ENCODE assay signal across 8 cellular contexts in genomic region chr1:98794196-98794886, GRCh38.
DNase-seq lines count a peak whose midpoint lies in the region; ATAC-seq lines count a peak whose summit lies in the region.

No MANE protein-coding gene starts in this region.

- peak; percentile 33 to 80 (median 74) for DNase-seq in CD4-positive, CD25-positive, alpha-beta regulatory T cell
- DNase-seq in NCI-H2196 (lab: John Stamatoyannopoulos, UW; ENCODE audit: unreplicated experiment) (peak; percentile 19), dermis microvascular lymphatic vessel endothelial cell (ENCODE audit: low read depth in 2 of 2) (peak; percentile 39 to 71), memory B cell (ENCODE audit: low spot score in 2 of 2) (peak; percentile 20 to 46)
- peak; percentile 5 for DNase-seq in stimulated activated naive CD4-positive, alpha-beta T cell treated with Interleukin-2 at 50 U/mL for 16 hours (lab: John Stamatoyannopoulos, UW)

- no peaks in the 10 kb centered on the region for H3K9me3 Mint-ChIP-seq in CD4-positive, CD25-positive, alpha-beta regulatory T cell
- peaks cover under 1% of the 10 kb centered on the region for H3K9me3 Mint-ChIP-seq in memory B cell

- peak; percentile 82 to 91 for ATAC-seq in CD4-positive, CD25-positive, alpha-beta regulatory T cell (ENCODE audit: low read depth in 2 of 2)
- ATAC-seq in GM18870 (IDR thresholded peaks at IDR 0.05; ENCODE audit: unreplicated experiment) (peak; percentile 93), HG03060 (IDR thresholded peaks at IDR 0.05; ENCODE audit: low read depth, unreplicated experiment) (peak; percentile 94), memory B cell (ENCODE audit: low read depth) (peak; percentile 93)
- ATAC-seq in activated CD4-positive, CD25-positive, alpha-beta regulatory T cell treated with anti-CD3 and anti-CD28 coated beads, Interleukin-2, amount 50 U/mL, for 24 hours = peak; percentile 86 to 91

- H3K27ac Mint-ChIP-seq in CD4-positive, CD25-positive, alpha-beta regulatory T cell = peak overlapping the region in 2 of 3 donors; percentile 3 to 6
- H3K27ac Mint-ChIP-seq in memory B cell = no peak overlapping the region

- H3K4me3 ChIP-seq in CD4-positive, CD25-positive, alpha-beta regulatory T cell (ENCODE audit: low read depth, low read length) = no peak overlapping the region

- H3K4me3 Mint-ChIP-seq in CD4-positive, CD25-positive, alpha-beta regulatory T cell = no peak overlapping the region
- H3K4me3 Mint-ChIP-seq in memory B cell = no peak overlapping the region

- no peaks in the 10 kb centered on the region for H3K27me3 ChIP-seq in CD4-positive, CD25-positive, alpha-beta regulatory T cell (ENCODE audit: control insufficient read depth, insufficient read depth, low read length)

- no peaks in the 10 kb centered on the region for H3K36me3 Mint-ChIP-seq in CD4-positive, CD25-positive, alpha-beta regulatory T cell
- no peaks in the 10 kb centered on the region for H3K36me3 Mint-ChIP-seq in memory B cell

- H3K27ac ChIP-seq in CD4-positive, CD25-positive, alpha-beta regulatory T cell (ENCODE audit: insufficient read depth, low read length, poor library complexity, severe bottlenecking) = no peak overlapping the region

- H3K27me3 Mint-ChIP-seq in CD4-positive, CD25-positive, alpha-beta regulatory T cell = no peaks in the 10 kb centered on the region
- peaks cover under 1% of the 10 kb centered on the region for H3K27me3 Mint-ChIP-seq in memory B cell

- H3K4me1 ChIP-seq in CD4-positive, CD25-positive, alpha-beta regulatory T cell (ENCODE audit: control insufficient read depth, insufficient read depth, low read length, poor library complexity, severe bottlenecking) = peaks cover 10% of the 10 kb centered on the region

- no peaks in the 10 kb centered on the region for H3K36me3 ChIP-seq in CD4-positive, CD25-positive, alpha-beta regulatory T cell (ENCODE audit: control insufficient read depth, insufficient read depth, low read length)

- H3K4me1 Mint-ChIP-seq in CD4-positive, CD25-positive, alpha-beta regulatory T cell = peaks cover 10 to 25% (median 17%) of the 10 kb centered on the region in 4 donors
- peaks cover 7% of the 10 kb centered on the region for H3K4me1 Mint-ChIP-seq in memory B cell

- H3K9me3 ChIP-seq in CD4-positive, CD25-positive, alpha-beta regulatory T cell (ENCODE audit: control insufficient read depth in 2 of 2, low read length in 2 of 2) = no peaks in the 10 kb centered on the region

Comparison
In these comparisons a context has a peak if more than half of its experiments do, and no peak if none do; other contexts are left out.
1. DNase-seq: peak in every context shown above with its lines; median percentile 74 in CD4-positive, CD25-positive, alpha-beta regulatory T cell; 55 in dermis microvascular lymphatic vessel endothelial cell; 33 in memory B cell; 19 in NCI-H2196; 5 in stimulated activated naive CD4-positive, alpha-beta T cell treated with Interleukin-2 at 50 U/mL for 16 hours.